22 cellular contexts compared by ENCODE assay signal in the genomic region with DNA sequence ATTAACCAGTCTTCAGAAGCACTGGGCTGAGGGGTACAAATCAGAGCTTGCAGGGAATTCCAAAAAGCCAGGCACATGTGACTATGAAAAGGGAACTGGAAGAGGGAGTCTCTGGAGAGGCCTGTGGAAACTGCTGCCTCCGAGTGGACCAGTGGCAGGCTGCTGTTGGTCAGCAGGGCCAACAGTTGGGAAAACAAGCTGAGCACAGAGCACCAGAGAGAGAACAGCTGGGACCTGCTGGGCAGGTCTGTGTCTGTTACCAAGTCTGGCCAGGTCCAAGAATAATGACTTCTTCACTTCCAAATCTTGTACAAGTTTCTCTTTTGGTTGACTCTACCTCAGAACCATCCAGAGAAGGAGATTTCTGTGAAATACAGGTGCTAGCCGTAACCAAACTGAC.
DNase-seq lines count a peak whose midpoint lies in the region; ATAC-seq and TF ChIP-seq lines count a peak whose summit lies in the region.
"Had no signal": no experiment of that assay in that cellular context is flagged by ENCODE, and none has a peak within 500 bp of the region (broad histone marks: within the 10 kb centered on the region; RNA-seq: fewer than 3 reads in every experiment).

No MANE protein-coding gene starts in this region.

- POLR2A ChIA-PET in Caco-2 (lab: Charles Lee) = no interaction called here

- ATAC-seq in HG02571 (IDR thresholded peaks at IDR 0.05; ENCODE audit: unreplicated experiment) = no peak
- ATAC-seq: activated CD8-positive, alpha-beta T cell treated with anti-CD3 and anti-CD28 coated beads, Interleukin-2, amount 10 ng/mL, durations not matched to agents 7 days and 5 days; activated naive CD4-positive, alpha-beta T cell treated with anti-CD3 and anti-CD28 coated beads, Interleukin-2, amount 50 U/mL, for 72 hours; CD8-positive, alpha-beta T cell had no signal

- H3K4me3 ChIP-seq in Caco-2 (ENCODE audit: low read depth, low read length) = no peak overlapping the region
- H3K4me3 ChIP-seq in HUES64 (ENCODE audit: low read length) = no peak overlapping the region
- no peak overlapping the region for H3K4me3 ChIP-seq in testis
- H3K4me3 ChIP-seq: GM23248, PC-9 had no signal

- H3K4me1 Mint-ChIP-seq in Caco-2 (ENCODE audit: low read depth, unreplicated experiment) (peaks cover 11% of the 10 kb centered on the region), endothelial cell (ENCODE audit: unreplicated experiment) (peaks cover 11% of the 10 kb centered on the region), nephron progenitor cell (peaks cover 66% of the 10 kb centered on the region)

- H3K4me3 Mint-ChIP-seq in Caco-2 (ENCODE audit: unreplicated experiment) = no peak overlapping the region
- no peak overlapping the region for H3K4me3 Mint-ChIP-seq in endothelial cell (ENCODE audit: unreplicated experiment)
- no peak overlapping the region for H3K4me3 Mint-ChIP-seq in nephron progenitor cell
- H3K4me3 Mint-ChIP-seq: activated CD8-positive, alpha-beta T cell treated with anti-CD3 and anti-CD28 coated beads, Interleukin-2, amount 10 ng/mL, durations not matched to agents 7 days and 5 days; CD8-positive, alpha-beta T cell; T-helper 2 cell treated with Interferon-gamma antibody and Interleukin-4, amounts not matched to agents 5 μg/mL and 100 μg/mL, for 36 hours had no signal

- H3K9me3 ChIP-seq in Caco-2 (no peaks in the 10 kb centered on the region), HUES64 (ENCODE audit: insufficient read depth, low read depth, low read length) (no peaks in the 10 kb centered on the region), testis (no peaks in the 10 kb centered on the region)
- H3K9me3 ChIP-seq: SK-N-SH had no signal

- CTCF ChIA-PET in Caco-2 (lab: Charles Lee) = interaction anchor here (0.7 to 1.2 kb wide), 2 partner anchors 32 to 42 kb away, joined by 3 read pairs; no protein-coding TSS in a partner anchor

- no peaks in the 10 kb centered on the region for H3K27me3 ChIP-seq in Caco-2 (replicated peaks; ENCODE audit: control insufficient read depth, insufficient read depth, low read length)
- H3K27me3 ChIP-seq in HUES64 (ENCODE audit: insufficient read depth, low read length) = no peaks in the 10 kb centered on the region
- no peaks in the 10 kb centered on the region for H3K27me3 ChIP-seq in testis

- H3K27ac Mint-ChIP-seq in Caco-2 (ENCODE audit: unreplicated experiment) (no peak overlapping the region), endothelial cell (ENCODE audit: unreplicated experiment) (peak overlapping the region; percentile 20), nephron progenitor cell (peak overlapping the region; percentile 95)
- H3K27ac Mint-ChIP-seq: activated CD8-positive, alpha-beta T cell treated with anti-CD3 and anti-CD28 coated beads, Interleukin-2, amount 10 ng/mL, durations not matched to agents 7 days and 5 days; activated naive CD4-positive, alpha-beta T cell treated with anti-CD3 and anti-CD28 coated beads, Interleukin-2, amount 50 U/mL, for 72 hours; CD8-positive, alpha-beta T cell; T-helper 2 cell treated with Interferon-gamma antibody and Interleukin-4, amounts not matched to agents 5 μg/mL and 100 μg/mL, for 36 hours had no signal

- 0 out of 2 replicates have a peak overlapping the region, but pooled peaks have one; percentile 36 for H3K27ac ChIP-seq in HUES64 (ENCODE audit: low read depth, low read length)
- H3K27ac ChIP-seq in testis = no peak overlapping the region
- H3K27ac ChIP-seq: GM23248, PC-9 had no signal

- H3K27me3 Mint-ChIP-seq in Caco-2 (ENCODE audit: insufficient read depth, unreplicated experiment) = no peaks in the 10 kb centered on the region
- H3K27me3 Mint-ChIP-seq in endothelial cell (ENCODE audit: unreplicated experiment) = no peaks in the 10 kb centered on the region
- no peaks in the 10 kb centered on the region for H3K27me3 Mint-ChIP-seq in nephron progenitor cell (ENCODE audit: low read depth, poor library complexity)

- DNase-seq in Caco-2 (peak; percentile 15 to 41), endothelial cell (ENCODE audit: low spot score) (peak; percentile 16), nephron progenitor cell (no peak), NAMALWA (ENCODE audit: low spot score) (no peak), testis (no peak)
- DNase-seq: activated CD4-positive, CD25-positive, alpha-beta regulatory T cell; activated CD8-positive, alpha-beta T cell treated with anti-CD3 and anti-CD28 coated beads, Interleukin-2, amount 10 ng/mL, durations not matched to agents 7 days and 5 days; activated T-cell treated with anti-CD3 and anti-CD28 coated beads, Interleukin-2, amount 50 U/mL, for 48 hours; CD8-positive, alpha-beta T cell; GM23248; hippocampal formation; IMR-90; NCI-H1694 treated with DMSO at 0.1 percent for 48 hours; NCI-H82; PC-9; SK-N-SH; stimulated activated CD8-positive, alpha-beta memory T cell treated with anti-CD3 and anti-CD28 coated beads, Interleukin-4, amount 100 ng/mL, for 48 hours; substantia nigra had no signal

- no peak for TF ChIP-seq POLR2A in testis (IDR thresholded peaks at IDR 0.05)

- H3K36me3 Mint-ChIP-seq in Caco-2 (ENCODE audit: insufficient read depth, unreplicated experiment) (no peaks in the 10 kb centered on the region), endothelial cell (ENCODE audit: low read depth, unreplicated experiment) (no peaks in the 10 kb centered on the region), nephron progenitor cell (ENCODE audit: low read depth) (peaks cover 22% of the 10 kb centered on the region)
- H3K36me3 Mint-ChIP-seq: activated naive CD4-positive, alpha-beta T cell treated with anti-CD3 and anti-CD28 coated beads, Interleukin-2, amount 50 U/mL, for 72 hours; CD8-positive, alpha-beta T cell had no signal

- no peak overlapping the region for H3K9ac ChIP-seq in HUES64 (ENCODE audit: low read depth, low read length)
- H3K9ac ChIP-seq: GM23248, SK-N-SH had no signal

- BruUV-seq in Caco-2 (replicated peaks; lab: Mats Ljungman, UMichigan) = no TSS peak

- intact Hi-C loops in Caco-2 (cut with micrococcal nuclease; ENCODE audit: unreplicated experiment) (no loop called here), testis (cut with DNase I; ENCODE audit: low total_unique reads) (no loop called here)

- peaks cover 5% of the 10 kb centered on the region; the same call in 1 of the 2 replicates for H3K4me1 ChIP-seq in Caco-2
- H3K4me1 ChIP-seq in HUES64 (ENCODE audit: insufficient read depth, low read length) = peaks cover 46% of the 10 kb centered on the region
- H3K4me1 ChIP-seq in testis = no peaks in the 10 kb centered on the region

- H3K36me3 ChIP-seq in Caco-2 (ENCODE audit: control insufficient read depth, insufficient read depth, low read length) (no peaks in the 10 kb centered on the region), HUES64 (ENCODE audit: insufficient read depth, low read length) (no peaks in the 10 kb centered on the region), testis (ENCODE audit: low read depth, missing control alignments) (no peaks in the 10 kb centered on the region)

- no peak for TF ChIP-seq CTCF in Caco-2 (IDR thresholded peaks at IDR 0.05; ENCODE audit: insufficient read depth in 1 of 2, low read depth in 1 of 2, low read length in 1 of 2, severe bottlenecking in 1 of 2, unreplicated experiment in 1 of 2)
- TF ChIP-seq CTCF in endothelial cell (IDR thresholded peaks at IDR 0.05; ENCODE audit: unreplicated experiment) = no peak
- no peak for TF ChIP-seq CTCF in nephron progenitor cell (IDR thresholded peaks at IDR 0.05)
- no peak for TF ChIP-seq CTCF in testis (IDR thresholded peaks at IDR 0.05)

- H3K9me3 Mint-ChIP-seq in Caco-2 (ENCODE audit: unreplicated experiment) (no peaks in the 10 kb centered on the region), endothelial cell (ENCODE audit: unreplicated experiment) (no peaks in the 10 kb centered on the region), nephron progenitor cell (no peaks in the 10 kb centered on the region)
- H3K9me3 Mint-ChIP-seq: activated naive CD4-positive, alpha-beta T cell treated with anti-CD3 and anti-CD28 coated beads, Interleukin-2, amount 50 U/mL, for 72 hours; CD8-positive, alpha-beta T cell; T-helper 2 cell treated with Interferon-gamma antibody and Interleukin-4, amounts not matched to agents 5 μg/mL and 100 μg/mL, for 36 hours had no signal

- WGBS in HUES64 = 50% methylated on average over 1 of the region's 2 CpGs
- 62 to 76% methylated on average over 2 of the region's 2 CpGs for WGBS in testis, 2 donors

Comparison
In these comparisons a context has a peak if more than half of its experiments do, and no peak if none do; other contexts are left out.
1. DNase-seq: peak in Caco-2 (2 of 2) and endothelial cell (single experiment); none in nephron progenitor cell (single experiment), NAMALWA (single experiment) and testis (single experiment).